Comparison of ENCODE assay signal across 7 cellular contexts in the genomic region with DNA sequence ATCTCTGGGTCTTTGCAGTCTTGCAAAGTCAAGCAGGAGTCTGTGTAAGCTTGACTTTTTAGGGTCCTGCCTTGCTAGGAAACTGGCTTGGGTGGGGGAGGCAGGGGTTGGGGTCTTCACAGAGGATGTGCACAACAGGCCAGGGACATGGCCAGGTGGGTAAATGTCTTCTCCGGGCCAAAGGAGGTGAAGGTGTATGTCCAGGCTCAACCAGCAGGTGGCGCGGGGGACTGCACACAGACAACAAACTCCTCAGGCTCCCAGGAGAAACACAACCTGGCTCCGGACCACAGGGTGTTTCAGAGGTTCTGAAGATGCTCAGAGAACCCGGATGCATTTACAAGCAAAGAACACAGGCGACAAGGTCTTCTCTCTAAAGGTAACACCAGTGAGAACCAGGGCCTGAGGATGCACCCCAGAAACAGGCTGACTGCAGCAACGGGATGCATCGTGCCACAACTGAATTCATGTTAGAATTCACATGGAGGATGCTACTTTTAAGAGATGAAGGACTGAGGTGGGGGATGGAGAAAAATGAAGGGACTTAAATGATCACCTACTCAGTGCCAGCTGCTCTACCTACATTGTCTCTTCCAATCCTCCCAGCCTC. TPM values are rescaled to one million over a fixed set of nuclear protein-coding genes. Genes with fewer than 3 reads are reported as not detected.
DNase-seq lines count a peak whose midpoint lies in the region; ATAC-seq and TF ChIP-seq lines count a peak whose summit lies in the region.

No MANE protein-coding gene starts in this region.

- no peak for TF ChIP-seq POLR2A in vagina (IDR thresholded peaks at IDR 0.05)

- H3K27me3 Mint-ChIP-seq in endodermal cell (ENCODE audit: insufficient read depth): peaks cover 38% of the 10 kb centered on the region
- peaks cover 11% of the 10 kb centered on the region for H3K27me3 Mint-ChIP-seq in nephron progenitor cell (ENCODE audit: low read depth, poor library complexity)

- H3K36me3 Mint-ChIP-seq in endodermal cell (ENCODE audit: low read depth) (no peaks in the 10 kb centered on the region), nephron progenitor cell (ENCODE audit: low read depth) (no peaks in the 10 kb centered on the region)

- ATAC-seq in GM21723 (IDR thresholded peaks at IDR 0.05; ENCODE audit: unreplicated experiment): no peak

- intact Hi-C loops in vagina (cut with DNase I): no loop called here

- no peak overlapping the region for H3K4me3 ChIP-seq in endodermal cell (ENCODE audit: low read length)
- no peak overlapping the region for H3K4me3 ChIP-seq in vagina

- H3K9me3 ChIP-seq in endodermal cell (ENCODE audit: control insufficient read depth, low read length): no peaks in the 10 kb centered on the region
- H3K9me3 ChIP-seq in vagina: no peaks in the 10 kb centered on the region

- H3K9ac ChIP-seq in endodermal cell (ENCODE audit: extremely low read depth, low read length, poor library complexity, severe bottlenecking): no peak overlapping the region

- DNase-seq in NCI-H1694 (lab: John Stamatoyannopoulos, UW) (peak; percentile 37), endodermal cell (peak; percentile 94), nephron progenitor cell (peak; percentile 80), vagina (ENCODE audit: extremely low spot score in 2 of 2) (no peak)
- peak; percentile 20 to 39 for DNase-seq in activated CD4-positive, alpha-beta T cell treated with anti-CD3 and anti-CD28 coated beads, Interleukin-2, amount 50 U/mL, for 24 hours (ENCODE audit: low read depth in 1 of 2, low spot score in 1 of 2)

- H3K36me3 ChIP-seq in endodermal cell (ENCODE audit: control insufficient read depth, insufficient read depth, low read length): no peaks in the 10 kb centered on the region
- no peaks in the 10 kb centered on the region for H3K36me3 ChIP-seq in vagina

- no peak overlapping the region for H3K4me3 Mint-ChIP-seq in endodermal cell
- no peak overlapping the region for H3K4me3 Mint-ChIP-seq in nephron progenitor cell

- peaks cover 29% of the 10 kb centered on the region for H3K4me1 ChIP-seq in endodermal cell (ENCODE audit: control insufficient read depth, insufficient read depth, low read length)
- H3K4me1 ChIP-seq in vagina: peaks cover 62% of the 10 kb centered on the region

- H3K27me3 ChIP-seq in endodermal cell (ENCODE audit: control insufficient read depth, insufficient read depth, low read length, poor library complexity, severe bottlenecking) (no peaks in the 10 kb centered on the region), vagina (no peaks in the 10 kb centered on the region)

- no peak overlapping the region for H3K27ac Mint-ChIP-seq in endodermal cell
- H3K27ac Mint-ChIP-seq in nephron progenitor cell: no peak overlapping the region

- no peak overlapping the region for H3K27ac ChIP-seq in endodermal cell (ENCODE audit: low read depth, low read length)
- no peak overlapping the region for H3K27ac ChIP-seq in vagina

- TF ChIP-seq CTCF in GM12874 (IDR thresholded peaks at IDR 0.05; ENCODE audit: insufficient read depth, low read depth, low read length) (peak; percentile 85), endodermal cell (conservative IDR thresholded peaks at IDR 0.05) (peak; percentile 86), nephron progenitor cell (IDR thresholded peaks at IDR 0.05) (peak; percentile 76), vagina (IDR thresholded peaks at IDR 0.05) (peak in 2 of 3 experiments; percentile 22 to 31)

- H3K9me3 Mint-ChIP-seq in endodermal cell: peaks cover 3% of the 10 kb centered on the region
- H3K9me3 Mint-ChIP-seq in nephron progenitor cell: peaks cover 10% of the 10 kb centered on the region

- 63 to 70% methylated on average over 8 of the region's 8 CpGs for WGBS in endodermal cell (ENCODE audit: insufficient coverage in 1 of 2, insufficient read length in 1 of 2), 2 experiments

- H3K4me1 Mint-ChIP-seq in endodermal cell (peaks cover 49% of the 10 kb centered on the region), nephron progenitor cell (peaks cover 88% of the 10 kb centered on the region)

RNA-seq across cellular contexts. Expression of gene PLEKHG3, which starts 56.0 kb away (rescaled TPM):
- 10 to 100 TPM; 31.7 to 52.6 TPM for total RNA-seq in endodermal cell
- polyA plus RNA-seq in endodermal cell (2013, experiment 1 of 2): 35.6 TPM
- polyA plus RNA-seq in endodermal cell (2013, experiment 2 of 2): 30.8 TPM
- total RNA-seq in vagina: 50.1 TPM

Comparison
In these comparisons a context has a peak if more than half of its experiments do, and no peak if none do; other contexts are left out.
1. CTCF ChIP-seq: peak in every context shown above with its lines; median percentile 86 in endodermal cell; 85 in GM12874; 76 in nephron progenitor cell; 26 in vagina.
2. DNase-seq: peak in NCI-H1694 (single experiment), activated CD4-positive, alpha-beta T cell treated with anti-CD3 and anti-CD28 coated beads, Interleukin-2, amount 50 U/mL, for 24 hours (2 of 2), endodermal cell (single experiment) and nephron progenitor cell (single experiment); none in vagina (0 of 2).